In the genomic region with DNA sequence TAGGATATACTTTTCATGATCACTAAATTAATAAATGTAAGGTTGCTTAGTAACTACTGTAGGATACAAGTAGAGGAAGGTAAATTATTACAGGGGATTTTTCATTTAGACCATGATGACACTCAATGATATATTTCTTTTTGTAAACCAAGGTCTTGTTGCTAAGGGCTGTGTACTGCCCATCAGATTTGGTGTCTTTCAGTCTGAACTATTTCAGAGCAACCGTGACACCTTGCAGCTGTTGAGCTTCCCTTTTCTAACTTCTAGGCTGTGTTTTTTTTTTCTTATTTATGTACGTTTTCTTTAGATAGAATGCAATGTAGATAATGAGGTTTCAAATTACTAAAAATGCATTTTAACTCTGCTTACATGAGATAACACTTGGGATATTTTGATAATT, we compare ENCODE assay signal across 6 cellular contexts.
"Had no signal": no experiment of that assay in that cellular context is flagged by ENCODE, and none has a peak within 500 bp of the region (broad histone marks: within the 10 kb centered on the region; RNA-seq: fewer than 3 reads in every experiment).

No MANE protein-coding gene starts in this region.

- H3K4me3 Mint-ChIP-seq: GM23338, H9 had no signal

- H3K27ac Mint-ChIP-seq: GM23338, H9 had no signal

- DNase-seq: H9, HCEC 1CT, IMR-90, KG1 had no signal

- H3K4me1 Mint-ChIP-seq: GM23338 had no signal

- ATAC-seq: GM23338, K562 had no signal
